ENCODE assay signal across 9 cellular contexts in the genomic region with DNA sequence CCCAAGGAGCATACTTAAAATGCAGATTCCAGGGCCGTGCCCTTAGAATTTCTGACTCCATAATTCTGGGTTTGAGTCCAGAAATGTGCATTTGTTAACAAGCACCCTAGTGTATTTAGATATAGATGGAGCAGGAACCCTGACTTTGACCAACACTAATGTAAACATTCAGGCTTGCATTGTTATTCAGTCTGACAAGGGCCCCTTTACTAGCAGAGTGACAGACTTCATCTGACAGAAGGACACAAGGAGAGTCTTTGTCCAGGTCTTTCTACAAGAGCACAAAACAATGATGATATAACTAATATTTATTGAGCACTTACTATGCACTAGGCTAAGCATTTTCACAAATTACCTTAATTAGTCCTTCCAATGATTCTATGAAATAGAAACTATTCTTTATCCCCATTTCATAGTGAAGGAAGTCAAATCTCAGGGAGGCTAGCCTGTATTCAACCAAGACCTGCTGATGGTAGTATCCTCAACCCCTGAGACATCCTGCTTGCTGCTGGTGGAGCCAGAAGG. TPM values are rescaled to one million over a fixed set of nuclear protein-coding genes. Genes with fewer than 3 reads are reported as not detected.
"Had no signal": no experiment of that assay in that cellular context is flagged by ENCODE, and none has a peak within 500 bp of the region (broad histone marks: within the 10 kb centered on the region; RNA-seq: fewer than 3 reads in every experiment).

No MANE protein-coding gene starts in this region.

- DNase-seq: HFFc6, IMR-90 had no signal

- H3K4me1 ChIP-seq: HAP-1 had no signal

- H3K4me2 ChIP-seq: GM23338 had no signal

- H3K27ac ChIP-seq: HL-60 had no signal

- H3K9me3 ChIP-seq: HAP-1 had no signal

- H2AFZ ChIP-seq: GM23338 had no signal

- ATAC-seq: K562 had no signal

- H3K4me3 ChIP-seq: GM23338, HAP-1, K562 had no signal

- FAIRE-seq: K562 had no signal

- H3K36me3 ChIP-seq: HAP-1 had no signal

RNA-seq across cellular contexts. Expression of gene RBP4, which starts 3.9 kb away (rescaled TPM):
- total RNA-seq: HFFc6, IMR-90 had no signal
- polyA plus RNA-seq: IMR-90, K562 had no signal

RNA-seq across cellular contexts. Expression of gene PDE6C, which starts 15.2 kb away (rescaled TPM):
- total RNA-seq: GM23338, H4, H7, HFFc6, HT1080, IMR-90, K562 had no signal
- polyA plus RNA-seq: IMR-90, K562 had no signal

RNA-seq across cellular contexts. Expression of gene FFAR4, which starts 30.7 kb away (rescaled TPM):
- total RNA-seq: GM23338, H4, H7, HFFc6, HT1080, IMR-90, K562 had no signal
- polyA plus RNA-seq: IMR-90, K562 had no signal
